In the genomic region with DNA sequence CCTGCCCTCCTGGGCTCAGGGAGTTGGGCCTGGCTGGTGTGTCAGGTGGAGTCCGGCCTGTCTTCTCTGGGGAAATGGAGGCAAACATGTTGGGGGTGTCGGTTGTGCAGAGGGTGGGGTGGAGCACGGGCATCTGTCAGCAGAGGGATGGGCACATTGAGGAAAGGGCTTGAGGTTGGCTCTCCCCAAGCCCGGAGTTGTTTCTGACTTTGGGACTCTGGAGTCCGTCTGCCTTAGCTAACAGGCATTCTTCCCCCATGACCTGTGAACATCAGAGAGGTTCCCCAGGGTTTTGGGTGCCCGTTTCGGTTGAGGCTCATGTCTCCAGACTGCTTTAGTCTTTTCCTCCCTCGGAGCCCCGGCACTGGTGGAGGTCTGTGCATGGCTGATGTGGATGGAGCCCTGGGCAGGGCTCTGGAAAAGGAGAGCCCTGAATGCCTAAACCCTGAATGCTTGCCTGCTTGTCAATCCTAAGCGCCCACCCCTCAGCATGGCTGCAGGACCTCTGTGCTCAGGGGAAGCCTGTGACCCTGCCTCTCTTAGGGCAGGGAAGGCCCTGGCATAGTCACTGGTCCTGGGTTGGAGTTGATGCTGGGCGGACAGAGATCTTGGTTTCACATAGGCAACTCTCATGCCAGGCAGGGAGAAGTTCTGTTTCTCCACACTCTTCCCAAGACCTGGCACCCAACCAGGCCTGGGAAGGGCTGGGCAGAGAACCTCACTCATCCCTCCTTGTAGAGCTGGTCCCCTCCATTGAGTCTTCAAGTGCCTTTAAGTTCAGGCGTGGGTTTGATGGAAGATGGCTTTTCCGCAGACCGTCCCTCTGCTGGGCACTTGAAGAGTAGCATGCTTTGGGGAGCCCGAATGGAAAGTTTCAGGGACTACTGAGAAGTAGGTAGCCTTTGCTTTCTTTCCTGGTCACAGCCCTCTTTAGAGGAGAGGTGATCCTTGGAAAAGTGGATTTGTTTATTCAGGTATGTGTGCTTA, we compare ENCODE assay signal across 8 cellular contexts. TPM values are rescaled to one million over a fixed set of nuclear protein-coding genes. Genes with fewer than 3 reads are reported as not detected.
DNase-seq lines count a peak whose midpoint lies in the region; ATAC-seq and TF ChIP-seq lines count a peak whose summit lies in the region.

No MANE protein-coding gene starts in this region.

- H3K27me3 Mint-ChIP-seq in T-helper 17 cell: peaks cover 26% of the 10 kb centered on the region
- H3K27me3 Mint-ChIP-seq in progenitor cell of endocrine pancreas: no peaks in the 10 kb centered on the region

- no peak for TF ChIP-seq EP300 in Ishikawa (IDR thresholded peaks at IDR 0.05; ENCODE audit: borderline replicate concordance)

- POLR2A ChIA-PET in BJ (lab: Charles Lee): no interaction called here

- CTCF ChIA-PET in BJ (lab: Yijun Ruan, JAX): interaction anchor here (0.7 to 9.7 kb wide), 16 partner anchors 10 to 93 kb away, joined by 3 to 107 read pairs (median 4); a partner anchor contains a TSS

- H3K36me3 ChIP-seq in BJ (ENCODE audit: control insufficient read depth, insufficient read depth, low read length): peaks cover 3% of the 10 kb centered on the region

- H3K27ac Mint-ChIP-seq in T-helper 17 cell (no peak overlapping the region), progenitor cell of endocrine pancreas (peak overlapping the region; percentile 38)

- DNase-seq in BJ (ENCODE audit: low read depth) (no peak), GM10266 (ENCODE audit: extremely low spot score) (peak; percentile 72), T-helper 17 cell (no peak), fibroblast of mammary gland (ENCODE audit: low read depth) (peak; percentile 68), progenitor cell of endocrine pancreas (ENCODE audit: low spot score, unreplicated experiment) (no peak)

- peak; percentile 70 for TF ChIP-seq RAD21 in Ishikawa (IDR thresholded peaks at IDR 0.05; ENCODE audit: low read depth)

- H3K27me3 ChIP-seq in BJ (ENCODE audit: control insufficient read depth, insufficient read depth, low read length): no peaks in the 10 kb centered on the region

- peak; percentile 80 for TF ChIP-seq CTCF in BJ (IDR thresholded peaks at IDR 0.05; ENCODE audit: insufficient read depth, low read depth, low read length)
- peak; percentile 51 for TF ChIP-seq CTCF in GM10266 (IDR thresholded peaks at IDR 0.05; ENCODE audit: control insufficient read depth, insufficient read depth, low read depth, missing control alignments)
- TF ChIP-seq CTCF in fibroblast of mammary gland (conservative IDR thresholded peaks at IDR 0.05; ENCODE audit: control insufficient read depth, insufficient read depth, low read depth, low read length): peak; percentile 78
- peak; percentile 68 for TF ChIP-seq CTCF in progenitor cell of endocrine pancreas (IDR thresholded peaks at IDR 0.05; ENCODE audit: unreplicated experiment)

- H3K4me3 Mint-ChIP-seq in T-helper 17 cell (no peak overlapping the region), progenitor cell of endocrine pancreas (ENCODE audit: low read depth) (no peak overlapping the region)

- ATAC-seq in T-helper 17 cell (peak; percentile 70), HG02678 (IDR thresholded peaks at IDR 0.05; ENCODE audit: unreplicated experiment) (no peak), GM21515 (IDR thresholded peaks at IDR 0.05; ENCODE audit: unreplicated experiment) (no peak)

- peaks cover 8% of the 10 kb centered on the region for H3K4me1 Mint-ChIP-seq in T-helper 17 cell
- H3K4me1 Mint-ChIP-seq in progenitor cell of endocrine pancreas (ENCODE audit: low read depth): no peaks in the 10 kb centered on the region

- H3K36me3 Mint-ChIP-seq in T-helper 17 cell (ENCODE audit: low read depth) (no peaks in the 10 kb centered on the region), progenitor cell of endocrine pancreas (ENCODE audit: insufficient read depth) (peaks cover 15% of the 10 kb centered on the region)

- no peaks in the 10 kb centered on the region for H3K9me3 ChIP-seq in T-helper 17 cell (ENCODE audit: control insufficient read depth, low read length, poor library complexity, severe bottlenecking)

- no peaks in the 10 kb centered on the region for H3K9me3 Mint-ChIP-seq in progenitor cell of endocrine pancreas (ENCODE audit: low read depth)

- H3K4me3 ChIP-seq in BJ (ENCODE audit: low read depth, low read length) (no peak overlapping the region), fibroblast of mammary gland (ENCODE audit: control insufficient read depth, low read depth, low read length) (no peak overlapping the region)

TF ChIP-seq in Ishikawa, 13 proteins besides CTCF, POLR2A, EP300 and RAD21:
- TF ChIP-seq NFIC (IDR thresholded peaks at IDR 0.05) (no peak), ZBTB7A (IDR thresholded peaks at IDR 0.05; ENCODE audit: low read depth) (no peak), FOXM1 (IDR thresholded peaks at IDR 0.05; ENCODE audit: borderline replicate concordance, low read depth) (no peak), TEAD4 (IDR thresholded peaks at IDR 0.05) (no peak), TCF12 (IDR thresholded peaks at IDR 0.05; ENCODE audit: low read depth) (no peak), EGR1 (IDR thresholded peaks at IDR 0.05) (no peak)
- TF ChIP-seq, protein P1, sequence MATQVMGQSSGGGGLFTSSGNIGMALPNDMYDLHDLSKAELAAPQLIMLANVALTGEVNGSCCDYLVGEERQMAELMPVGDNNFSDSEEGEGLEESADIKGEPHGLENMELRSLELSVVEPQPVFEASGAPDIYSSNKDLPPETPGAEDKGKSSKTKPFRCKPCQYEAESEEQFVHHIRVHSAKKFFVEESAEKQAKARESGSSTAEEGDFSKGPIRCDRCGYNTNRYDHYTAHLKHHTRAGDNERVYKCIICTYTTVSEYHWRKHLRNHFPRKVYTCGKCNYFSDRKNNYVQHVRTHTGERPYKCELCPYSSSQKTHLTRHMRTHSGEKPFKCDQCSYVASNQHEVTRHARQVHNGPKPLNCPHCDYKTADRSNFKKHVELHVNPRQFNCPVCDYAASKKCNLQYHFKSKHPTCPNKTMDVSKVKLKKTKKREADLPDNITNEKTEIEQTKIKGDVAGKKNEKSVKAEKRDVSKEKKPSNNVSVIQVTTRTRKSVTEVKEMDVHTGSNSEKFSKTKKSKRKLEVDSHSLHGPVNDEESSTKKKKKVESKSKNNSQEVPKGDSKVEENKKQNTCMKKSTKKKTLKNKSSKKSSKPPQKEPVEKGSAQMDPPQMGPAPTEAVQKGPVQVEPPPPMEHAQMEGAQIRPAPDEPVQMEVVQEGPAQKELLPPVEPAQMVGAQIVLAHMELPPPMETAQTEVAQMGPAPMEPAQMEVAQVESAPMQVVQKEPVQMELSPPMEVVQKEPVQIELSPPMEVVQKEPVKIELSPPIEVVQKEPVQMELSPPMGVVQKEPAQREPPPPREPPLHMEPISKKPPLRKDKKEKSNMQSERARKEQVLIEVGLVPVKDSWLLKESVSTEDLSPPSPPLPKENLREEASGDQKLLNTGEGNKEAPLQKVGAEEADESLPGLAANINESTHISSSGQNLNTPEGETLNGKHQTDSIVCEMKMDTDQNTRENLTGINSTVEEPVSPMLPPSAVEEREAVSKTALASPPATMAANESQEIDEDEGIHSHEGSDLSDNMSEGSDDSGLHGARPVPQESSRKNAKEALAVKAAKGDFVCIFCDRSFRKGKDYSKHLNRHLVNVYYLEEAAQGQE (IDR thresholded peaks at IDR 0.05; ENCODE audit: low read depth): no peak
- TF ChIP-seq, protein P2, sequence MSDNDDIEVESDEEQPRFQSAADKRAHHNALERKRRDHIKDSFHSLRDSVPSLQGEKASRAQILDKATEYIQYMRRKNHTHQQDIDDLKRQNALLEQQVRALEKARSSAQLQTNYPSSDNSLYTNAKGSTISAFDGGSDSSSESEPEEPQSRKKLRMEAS (IDR thresholded peaks at IDR 0.05): no peak

RNA-seq across cellular contexts. Expression of a gene that starts 13.0 kb away (rescaled TPM):
- polyA plus RNA-seq in BJ (2011; rRNA removed): 7.2 and 10.1 TPM in 2 replicates
- polyA minus RNA-seq in BJ (2011; rRNA and poly(A)+ RNA removed): 9.0 and 12.6 TPM in 2 replicates
- under 1 TPM in 1 of 2 donors, not detected in 1; 0.22 TPM for total RNA-seq in T-helper 17 cell
- 38.3 and 40.0 TPM in 2 replicates for total RNA-seq in progenitor cell of endocrine pancreas

RNA-seq across cellular contexts. Expression of a gene that starts 17.7 kb away (rescaled TPM):
- 6.7 and 8.6 TPM in 2 replicates for polyA plus RNA-seq in BJ (2011; rRNA removed)
- 3.7 and 4.6 TPM in 2 replicates for polyA minus RNA-seq in BJ (2011; rRNA and poly(A)+ RNA removed)
- total RNA-seq in T-helper 17 cell (1 to 10 TPM; 4.2 to 6.0 TPM), progenitor cell of endocrine pancreas (1.5 and 1.9 TPM in 2 replicates)

RNA-seq across cellular contexts. Expression of a gene that starts 18.0 kb away (rescaled TPM):
- 18.9 and 19.7 TPM in 2 replicates for polyA plus RNA-seq in BJ (2011; rRNA removed)
- polyA minus RNA-seq in BJ (2011; rRNA and poly(A)+ RNA removed): 25.7 and 30.2 TPM in 2 replicates
- total RNA-seq in T-helper 17 cell (100 to 1,000 TPM; 118 to 128 TPM), progenitor cell of endocrine pancreas (74.3 and 77.4 TPM in 2 replicates)

RNA-seq across cellular contexts. Expression of a gene that starts 30.8 kb away (rescaled TPM):
- 28.9 and 43.4 TPM in 2 replicates for polyA plus RNA-seq in BJ (2011; rRNA removed)
- polyA minus RNA-seq in BJ (2011; rRNA and poly(A)+ RNA removed): 8.7 and 11.7 TPM in 2 replicates
- total RNA-seq in T-helper 17 cell (10 to 100 TPM; 64.3 to 82.6 TPM), progenitor cell of endocrine pancreas (68.1 and 68.2 TPM in 2 replicates)

RNA-seq across cellular contexts. Expression of a gene that starts 43.8 kb away (rescaled TPM):
- polyA plus RNA-seq in BJ (2011; rRNA removed): 95.8 and 151 TPM in 2 replicates
- 112 and 143 TPM in 2 replicates for polyA minus RNA-seq in BJ (2011; rRNA and poly(A)+ RNA removed)
- total RNA-seq in T-helper 17 cell (not detected), progenitor cell of endocrine pancreas (56.6 and 57.6 TPM in 2 replicates)

Comparison
In these comparisons a context has a peak if more than half of its experiments do, and no peak if none do; other contexts are left out.
1. DNase-seq: peak in GM10266 (single experiment) and fibroblast of mammary gland (single experiment); none in BJ (single experiment), T-helper 17 cell (0 of 3) and progenitor cell of endocrine pancreas (single experiment).
2. RNA of a gene that starts 13.0 kb away (total RNA-seq): 38.3 to 40.0 TPM in progenitor cell of endocrine pancreas; 0.22 TPM in T-helper 17 cell; every median in the first group is over 10 times any median in the second.
3. Peak in every context shown above with its lines, with median percentiles within 50 percentile points of each other: CTCF ChIP-seq.